ENCODE assay signal across 1 cellular context in the genomic region with DNA sequence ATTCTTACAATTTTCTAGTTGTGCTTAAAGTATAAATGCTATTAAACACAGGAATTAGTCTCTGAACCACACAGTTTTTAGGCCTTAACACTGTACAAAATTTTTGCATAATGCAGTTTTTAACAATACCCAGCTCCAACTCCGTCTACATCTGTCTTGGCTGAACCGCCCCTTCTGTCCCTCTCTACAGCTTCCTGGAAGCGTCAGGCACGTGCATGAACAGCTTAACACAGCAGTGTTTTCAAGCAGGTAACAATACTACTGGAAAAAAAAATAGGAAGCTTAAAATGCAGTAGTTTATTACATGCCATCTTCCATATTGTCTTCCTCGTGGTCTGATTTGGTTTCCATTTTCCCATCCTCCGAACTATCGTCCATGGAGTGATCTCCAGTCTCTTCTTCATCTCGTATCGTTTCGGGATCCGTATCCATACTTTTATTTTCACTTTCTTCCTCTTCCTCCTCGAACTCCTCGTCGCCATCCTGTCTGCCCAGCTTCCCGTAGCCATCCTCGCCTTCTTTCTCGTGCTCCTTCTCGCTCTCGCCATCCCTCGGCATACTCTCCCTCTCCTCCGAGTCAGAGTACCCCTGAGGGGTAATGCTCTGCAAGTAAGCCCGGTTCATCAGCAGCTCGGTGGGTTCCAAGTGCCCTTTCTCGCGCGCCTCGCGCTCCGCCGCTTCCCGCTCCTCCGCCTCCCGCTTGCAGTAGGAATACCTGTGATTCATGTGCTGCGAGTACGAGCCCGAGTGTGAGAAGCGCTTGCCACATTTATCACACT.
TF ChIP-seq lines count a peak whose summit lies in the region.

No MANE protein-coding gene starts in this region.

TF ChIP-seq in IMR-90, 13 proteins besides CTCF, POLR2A, EP300 and RAD21:
- no peak for TF ChIP-seq RFX5 (IDR thresholded peaks at IDR 0.05; ENCODE audit: low read depth, low read length)
